ENCODE assay signal across 17 cellular contexts in the genomic region with DNA sequence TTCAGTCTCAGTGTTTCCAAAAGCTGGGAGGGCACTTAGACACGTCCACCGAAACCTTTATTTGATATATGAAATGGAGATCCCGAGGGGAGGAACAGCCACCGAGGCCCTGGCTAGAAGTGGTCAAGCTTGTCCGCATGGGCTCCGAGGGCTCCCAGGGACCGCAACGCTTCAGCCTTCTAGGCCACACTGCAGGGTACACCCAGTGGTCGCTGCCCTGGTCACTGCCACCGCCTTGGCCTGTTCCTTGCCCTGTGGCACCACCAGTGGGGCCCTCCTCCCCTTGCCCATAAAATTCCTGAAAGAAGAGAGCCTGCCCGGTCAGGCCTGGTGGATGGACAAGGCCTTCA. TPM values are rescaled to one million over a fixed set of nuclear protein-coding genes. Genes with fewer than 3 reads are reported as not detected.
"Had no signal": no experiment of that assay in that cellular context is flagged by ENCODE, and none has a peak within 500 bp of the region (broad histone marks: within the 10 kb centered on the region; RNA-seq: fewer than 3 reads in every experiment).

No MANE protein-coding gene starts in this region.

- H3K27ac Mint-ChIP-seq: activated CD4-positive, alpha-beta memory T cell treated with anti-CD3 and anti-CD28 coated beads, Interleukin-2, amount 10 ng/mL, durations not matched to agents 7 days and 5 days; activated naive CD4-positive, alpha-beta T cell treated with anti-CD3 and anti-CD28 coated beads, Interleukin-2, amount 50 U/mL, for 24 hours had no signal

- H3K4me3 Mint-ChIP-seq: activated CD4-positive, alpha-beta memory T cell treated with anti-CD3 and anti-CD28 coated beads, Interleukin-2, amount 10 ng/mL, durations not matched to agents 7 days and 5 days; activated naive CD4-positive, alpha-beta T cell treated with anti-CD3 and anti-CD28 coated beads, Interleukin-2, amount 50 U/mL, for 24 hours; activated T-cell treated with anti-CD3 and anti-CD28 coated beads, Interleukin-2, amount 50 U/mL, for 4 hours had no signal

- H3K27me3 Mint-ChIP-seq: activated naive CD4-positive, alpha-beta T cell treated with anti-CD3 and anti-CD28 coated beads, Interleukin-2, amount 50 U/mL, for 24 hours had no signal

- H3K4me3 ChIP-seq: adrenal gland, left ventricle myocardium inferior, ovary, suprapubic skin, upper lobe of left lung had no signal

- H3K9me3 ChIP-seq: adrenal gland, left ventricle myocardium inferior, ovary, suprapubic skin, upper lobe of left lung had no signal

- ATAC-seq: activated T-cell treated with anti-CD3 and anti-CD28 coated beads, Interleukin-2, amount 50 U/mL, for 4 hours; SK-N-SH treated with all-trans-retinoic acid at 6 μM for 48 hours; stimulated activated naive CD8-positive, alpha-beta T cell treated with anti-CD3 and anti-CD28 coated beads, Interleukin-15, Interleukin-2, amounts not matched to agents 100 U/mL and 50 U/mL, for 24 hours had no signal

- H3K36me3 ChIP-seq: adrenal gland, left ventricle myocardium inferior, ovary, suprapubic skin, upper lobe of left lung had no signal

- H3K9me3 Mint-ChIP-seq: activated CD4-positive, alpha-beta memory T cell treated with anti-CD3 and anti-CD28 coated beads, Interleukin-2, amount 10 ng/mL, durations not matched to agents 7 days and 5 days; activated naive CD4-positive, alpha-beta T cell treated with anti-CD3 and anti-CD28 coated beads, Interleukin-2, amount 50 U/mL, for 24 hours; activated T-cell treated with anti-CD3 and anti-CD28 coated beads, Interleukin-2, amount 50 U/mL, for 4 hours had no signal

- H3K4me1 Mint-ChIP-seq: activated CD4-positive, alpha-beta memory T cell treated with anti-CD3 and anti-CD28 coated beads, Interleukin-2, amount 10 ng/mL, durations not matched to agents 7 days and 5 days had no signal

- H3K27me3 ChIP-seq: adrenal gland, ovary, suprapubic skin, upper lobe of left lung had no signal

- H3K4me1 ChIP-seq: adrenal gland, left ventricle myocardium inferior had no signal

- H3K27ac ChIP-seq: adrenal gland, left ventricle myocardium inferior, ovary, suprapubic skin, upper lobe of left lung had no signal

- DNase-seq: activated CD4-positive, alpha-beta memory T cell treated with anti-CD3 and anti-CD28 coated beads, Interleukin-2, amount 10 ng/mL, durations not matched to agents 7 days and 5 days; activated effector memory CD4-positive, alpha-beta T cell treated with Interleukin-2 at 50 U/mL for 16 hours; activated T-cell treated with anti-CD3 and anti-CD28 coated beads, Interleukin-2, amount 50 U/mL, for 4 hours; adrenal gland; foreskin fibroblast; hippocampal formation; kidney; left ventricle myocardium inferior; ovary; stimulated activated CD4-positive, alpha-beta T cell treated with anti-CD3 and anti-CD28 coated beads, Interleukin-15, amount 100 ng/mL, for 24 hours; stimulated activated CD4-positive, alpha-beta T cell treated with anti-CD3 and anti-CD28 coated beads, Interleukin-4, amount 100 ng/mL, for 1 hour; stimulated activated naive CD8-positive, alpha-beta T cell treated with anti-CD3 and anti-CD28 coated beads, Interleukin-15, Interleukin-2, amounts not matched to agents 100 U/mL and 50 U/mL, for 24 hours; upper lobe of left lung had no signal

RNA-seq across cellular contexts. Expression of a gene that starts 43.8 kb away (rescaled TPM):
- total RNA-seq: endothelial cell of umbilical vein had no signal
- polyA plus RNA-seq: endothelial cell of umbilical vein had no signal
